2 cellular contexts compared by ENCODE assay signal in genomic region chr9:109460576-109460975, GRCh38.
TF ChIP-seq lines count a peak whose summit lies in the region.

No MANE protein-coding gene starts in this region.

TF ChIP-seq in HepG2, 621 proteins besides CTCF, POLR2A, EP300 and RAD21:
- TF ChIP-seq MAFF (IDR thresholded peaks at IDR 0.05; ENCODE audit: low read depth, low read length) = peak; percentile 55
- no peak for TF ChIP-seq U2AF2 (IDR thresholded peaks at IDR 0.05; ENCODE audit: low read depth, low read length)
- peak; percentile 26 to 66; a peak in 2 of 4 replicates for TF ChIP-seq MAFK (conservative IDR thresholded peaks at IDR 0.05 in 1 of 2, IDR thresholded peaks at IDR 0.05 in 1 of 2; ENCODE audit: low read length in 2 of 2)
- no peak for TF ChIP-seq ZBTB10 (CRISPR knock-in tag; IDR thresholded peaks at IDR 0.05; ENCODE audit: borderline replicate concordance)
- no peak for TF ChIP-seq GMEB1 (CRISPR knock-in tag; IDR thresholded peaks at IDR 0.05; ENCODE audit: borderline replicate concordance)
TF ChIP-seq in HepG2: peak in this region for 2.

TF ChIP-seq in HCT116, 20 proteins besides CTCF, POLR2A, EP300 and RAD21:
- TF ChIP-seq ZBTB33 (IDR thresholded peaks at IDR 0.05; ENCODE audit: extremely low read depth, insufficient replicate concordance, low read length) (no peak), EZH2phosphoT487 (IDR thresholded peaks at IDR 0.05; ENCODE audit: borderline replicate concordance) (no peak), ZNF274 (IDR thresholded peaks at IDR 0.05; ENCODE audit: low read depth, low read length) (no peak), JUND (IDR thresholded peaks at IDR 0.05) (no peak), ATF3 (IDR thresholded peaks at IDR 0.05) (no peak), CEBPB (IDR thresholded peaks at IDR 0.05; ENCODE audit: low read depth) (no peak), CBX3 (IDR thresholded peaks at IDR 0.05; ENCODE audit: low read depth) (no peak), YY1 (IDR thresholded peaks at IDR 0.05; ENCODE audit: extremely low read depth, insufficient replicate concordance, low read depth, low read length) (no peak)
